ENCODE assay signal across 8 cellular contexts in the genomic region with DNA sequence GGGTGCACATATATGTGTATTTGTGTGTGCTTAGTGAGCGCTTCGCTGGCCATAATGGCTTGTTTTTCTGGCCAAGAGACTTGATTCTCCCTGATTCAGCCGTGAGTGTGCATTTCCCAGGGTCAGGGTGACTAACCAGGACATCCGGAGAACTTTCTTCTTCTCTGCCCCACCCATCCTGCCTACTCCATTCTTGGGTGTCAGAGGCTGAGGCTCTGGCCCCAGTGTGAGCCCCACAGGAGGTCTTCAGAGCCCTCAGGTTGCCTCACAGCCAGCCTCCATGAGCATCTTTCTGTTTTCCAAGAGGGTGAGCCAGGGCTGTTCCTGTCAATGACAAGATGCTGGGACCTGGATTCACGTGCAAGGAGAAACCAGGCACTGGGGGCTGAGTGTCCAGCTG. TPM values are rescaled to one million over a fixed set of nuclear protein-coding genes. Genes with fewer than 3 reads are reported as not detected.
DNase-seq lines count a peak whose midpoint lies in the region; ATAC-seq, FAIRE-seq and TF ChIP-seq lines count a peak whose summit lies in the region.
"Not testable (repeated sequence)": the region's sequence is repeated elsewhere in the genome, so short reads cannot be mapped to it uniquely, and the experiment has no call there.
"Had no signal": no experiment of that assay in that cellular context is flagged by ENCODE, and none has a peak within 500 bp of the region (broad histone marks: within the 10 kb centered on the region; RNA-seq: fewer than 3 reads in every experiment).

No MANE protein-coding gene starts in this region.

- not testable (repeated sequence) for H2BK5ac ChIP-seq in IMR-90 (ENCODE audit: low read depth, low read length, poor library complexity, severe bottlenecking)

- H3K79me1 ChIP-seq in IMR-90 (ENCODE audit: low read depth in 1 of 2, low read length in 2 of 2): not testable (repeated sequence)

- not testable (repeated sequence) for H3K9me3 ChIP-seq in IMR-90 (ENCODE audit: control insufficient read depth, insufficient read depth, low read length); PC-3 (ENCODE audit: low read length); K562 (replicated peaks; ENCODE audit: control insufficient read depth, insufficient read depth, low read depth, low read length)

- H2AFZ ChIP-seq in IMR-90 (replicated peaks; ENCODE audit: low read length, poor library complexity); K562 (ENCODE audit: low read depth, low read length): not testable (repeated sequence)
- H2AFZ ChIP-seq in PC-3 (ENCODE audit: low read length): peak overlapping the region; percentile 86

- not testable (repeated sequence) for H3K14ac ChIP-seq in IMR-90 (replicated peaks; ENCODE audit: low read depth, low read length)

- H3K9me1 ChIP-seq in IMR-90 (ENCODE audit: insufficient read depth, low read length); K562 (ENCODE audit: control insufficient read depth, insufficient read depth, low read length): not testable (repeated sequence)

- H3K36me3 ChIP-seq in IMR-90 (ENCODE audit: control insufficient read depth, insufficient read depth, low read length); PC-3 (ENCODE audit: low read depth, low read length); K562 (ENCODE audit: control insufficient read depth, insufficient read depth, low read length): not testable (repeated sequence)

- H3K4me2 ChIP-seq in IMR-90 (ENCODE audit: low read depth, low read length); K562 (ENCODE audit: insufficient read depth, low read length): not testable (repeated sequence)
- peak overlapping the region; percentile 68; the same call in 1 of the 2 replicates for H3K4me2 ChIP-seq in PC-3 (ENCODE audit: low read length)

- not testable (repeated sequence) for H4K5ac ChIP-seq in IMR-90 (ENCODE audit: low read depth, low read length)

- H2AK9ac ChIP-seq in IMR-90 (replicated peaks; ENCODE audit: low read depth, low read length, poor library complexity): not testable (repeated sequence)

- not testable (repeated sequence) for H2AK5ac ChIP-seq in IMR-90 (ENCODE audit: low read depth, low read length)

- H3K9ac ChIP-seq in IMR-90 (ENCODE audit: low read depth, low read length); K562 (ENCODE audit: insufficient read depth in 1 of 2, low read depth in 2 of 2, low read length in 2 of 2): not testable (repeated sequence)
- H3K9ac ChIP-seq in PC-3 (ENCODE audit: low read length): peak overlapping the region; percentile 54; the same call in 1 of the 2 replicates

- intact Hi-C loops in IMR-90 (cut with micrococcal nuclease); PC-3 (cut with micrococcal nuclease); K562 (cut with micrococcal nuclease): not testable (repeated sequence)

- not testable (repeated sequence) for H3K27me3 ChIP-seq in IMR-90 (ENCODE audit: control insufficient read depth, insufficient read depth, low read length); PC-3 (ENCODE audit: low read length); K562 (ENCODE audit: control insufficient read depth in 2 of 2, insufficient read depth in 2 of 2, low read length in 2 of 2)

- H2BK15ac ChIP-seq in IMR-90 (ENCODE audit: low read depth, low read length): not testable (repeated sequence)

- CTCF ChIA-PET in IMR-90 (lab: Yijun Ruan, JAX); PC-3 (lab: Charles Lee); K562 (lab: Yijun Ruan, JAX; ENCODE audit: low intra/inter-chr PET ratio): not testable (repeated sequence)

- WGBS in IMR-90 (ENCODE audit: extremely low coverage in 2 of 2, insufficient read length in 1 of 2), 2 experiments: no CpG with 5 or more reads among the region's 5 CpGs
- WGBS in K562 (ENCODE audit: insufficient coverage, low coverage, missing lambda C conversion rate): 0% methylated on average over 1 of the region's 5 CpGs

- H4K8ac ChIP-seq in IMR-90 (ENCODE audit: low read depth in 2 of 2, low read length in 2 of 2): not testable (repeated sequence)

- not testable (repeated sequence) for TF ChIP-seq EP300 in K562 (IDR thresholded peaks at IDR 0.05; ENCODE audit: low read length)

- not testable (repeated sequence) for H3K18ac ChIP-seq in IMR-90 (ENCODE audit: low read depth, low read length)

- H2BK120ac ChIP-seq in IMR-90 (ENCODE audit: low read depth, low read length): not testable (repeated sequence)

- not testable (repeated sequence) for FAIRE-seq in K562 (lab: Jason Lieb, UNC)

- H4K20me1 ChIP-seq in IMR-90 (ENCODE audit: insufficient read depth, low read length); PC-3 (ENCODE audit: low read length); K562 (replicated peaks; ENCODE audit: control insufficient read depth, insufficient read depth, low read length): not testable (repeated sequence)

- in situ Hi-C loops in IMR-90 (cut with MboI; ENCODE audit: low sequenced_read_pairs); K562 (cut with MboI): not testable (repeated sequence)

- not testable (repeated sequence) for H3K56ac ChIP-seq in IMR-90 (ENCODE audit: extremely low read depth, insufficient read depth, low read length)

- not testable (repeated sequence) for H3K4ac ChIP-seq in IMR-90 (ENCODE audit: low read depth, low read length)

- not testable (repeated sequence) for H3K9me2 ChIP-seq in PC-3 (replicated peaks; ENCODE audit: low read length)

- ATAC-seq in IMR-90 (ENCODE audit: low read depth) (peak; percentile 27; the same call in 1 of the 2 replicates), PC-3 (peak; percentile 95), K562 (peak; percentile 86)

- H2BK20ac ChIP-seq in IMR-90 (ENCODE audit: low read depth, low read length): not testable (repeated sequence)

- H3K4me1 ChIP-seq in IMR-90 (ENCODE audit: control insufficient read depth, insufficient read depth, low read length); PC-3 (ENCODE audit: insufficient read depth, low read length); K562 (replicated peaks in 1 of 2; ENCODE audit: control insufficient read depth in 2 of 2, insufficient read depth in 2 of 2, low read length in 2 of 2): not testable (repeated sequence)

- not testable (repeated sequence) for TF ChIP-seq RAD21 in IMR-90 (IDR thresholded peaks at IDR 0.05; ENCODE audit: low read length); K562 (CRISPR knock-in tag; conservative IDR thresholded peaks at IDR 0.05 in 1 of 2, IDR thresholded peaks at IDR 0.05 in 1 of 2)

- dilution Hi-C loops in IMR-90 (cut with HindIII; ENCODE audit: low sequenced_read_pairs, unreplicated experiment): not testable (repeated sequence)

- H3K27ac ChIP-seq in IMR-90 (ENCODE audit: insufficient read depth, low read length); K562 (ENCODE audit: extremely low read depth, low read depth, low read length): not testable (repeated sequence)
- H3K27ac ChIP-seq in PC-3 (ENCODE audit: low read length): peak overlapping the region; percentile 67

- H3K23ac ChIP-seq in IMR-90 (ENCODE audit: low read depth, low read length): not testable (repeated sequence)

- TF ChIP-seq POLR2A in IMR-90 (IDR thresholded peaks at IDR 0.05; ENCODE audit: low read depth, low read length); K562 (conservative IDR thresholded peaks at IDR 0.05): not testable (repeated sequence)

- not testable (repeated sequence) for TF ChIP-seq CTCF in IMR-90 (conservative IDR thresholded peaks at IDR 0.05; ENCODE audit: low read depth, low read length); PC-3 (conservative IDR thresholded peaks at IDR 0.05; ENCODE audit: low read depth, low read length); K562 (IDR thresholded peaks at IDR 0.05 in 2 of 3, conservative IDR thresholded peaks at IDR 0.05 in 1 of 3; ENCODE audit: insufficient read depth in 2 of 3, low read depth in 1 of 3, low read length in 3 of 3); fibroblast of pulmonary artery (IDR thresholded peaks at IDR 0.05; ENCODE audit: low read length, missing control alignments)

- not testable (repeated sequence) for H4K91ac ChIP-seq in IMR-90 (ENCODE audit: insufficient read depth, low read depth, low read length)

- POLR2A ChIA-PET in IMR-90 (lab: Charles Lee; ENCODE audit: unreplicated experiment); PC-3 (lab: Charles Lee; ENCODE audit: unreplicated experiment); K562 (lab: Yijun Ruan, JAX): not testable (repeated sequence)

- H3K4me3 ChIP-seq in IMR-90 (ENCODE audit: insufficient read depth, low read depth, low read length); PC-3 (ENCODE audit: low read length); K562; fibroblast of pulmonary artery (replicated peaks; ENCODE audit: low read depth, low read length): not testable (repeated sequence)

- BruUV-seq in IMR-90 (replicated peaks; lab: Mats Ljungman, UMichigan); PC-3 (replicated peaks; lab: Mats Ljungman, UMichigan); K562 (replicated peaks; lab: Mats Ljungman, UMichigan): not testable (repeated sequence)

- DNase-seq in EL (peak; percentile 20), PC-3 (peak; percentile 66), K562 (ENCODE audit: extremely low read depth in 1 of 4, low spot score in 3 of 4) (peak in 1 of 4 experiments; percentile 33), dermis blood vessel endothelial cell (peak; percentile 7), fibroblast of pulmonary artery (ENCODE audit: low read depth) (peak; percentile 7), renal cortical epithelial cell (ENCODE audit: low read depth) (peak; percentile 2)
- DNase-seq in IMR-90: not testable (repeated sequence)

- not testable (repeated sequence) for H3K79me2 ChIP-seq in PC-3 (ENCODE audit: low read length); K562 (ENCODE audit: control insufficient read depth, insufficient read depth, low read length)

- not testable (repeated sequence) for H3F3A ChIP-seq in PC-3 (ENCODE audit: low read length, unreplicated experiment)

RNA-seq across cellular contexts. Expression of a gene that starts 37.8 kb away (rescaled TPM):
- total RNA-seq in IMR-90 (2012; rRNA removed): 4.4 and 5.0 TPM in 2 replicates
- polyA plus RNA-seq in IMR-90 (2012; rRNA removed): 2.7 and 3.7 TPM in 2 replicates
- 0.70 and 0.77 TPM in 2 replicates for polyA plus RNA-seq in IMR-90 (2012; cell fraction: cytosol; rRNA removed)
- 0.48 and 3.0 TPM in 2 replicates for polyA plus RNA-seq in IMR-90 (2012; cell fraction: nucleus; rRNA removed; ENCODE audit: low replicate concordance)
- total RNA-seq in PC-3 (2014; rRNA removed): 19.6 and 21.8 TPM in 2 replicates
- total RNA-seq in K562 (2011; cell fraction: chromatin; rRNA removed; ENCODE audit: low replicate concordance): 2.8 and 12.3 TPM in 2 replicates
- 3.0 and 3.2 TPM in 2 replicates for total RNA-seq in K562 (2011; cell fraction: nucleolus; rRNA removed)
- 6.6 and 15.6 TPM in 2 replicates for total RNA-seq in K562 (2011; cell fraction: nucleoplasm; rRNA removed)
- total RNA-seq in K562 (2014; rRNA removed): 5.0 and 6.0 TPM in 2 replicates
- 14.6 and 18.1 TPM in 2 replicates for total RNA-seq in K562 (2014; rRNA removed; fragmentation: Illumina TruSeq; extraction: Trizol)
- 9.0 and 10.6 TPM in 2 replicates for total RNA-seq in K562 (2015; rRNA removed; fragmentation: Illumina TruSeq; extraction: Trizol)
- 5.8 and 8.5 TPM in 2 replicates for total RNA-seq in K562 (2021)
- polyA plus RNA-seq in K562 (2011; rRNA removed): 11.5 and 15.4 TPM in 2 replicates
- polyA plus RNA-seq in K562 (2011; cell fraction: cytosol; rRNA removed): 9.9 and 10.3 TPM in 2 replicates
- 8.9 and 16.9 TPM in 2 replicates for polyA plus RNA-seq in K562 (2011; cell fraction: nucleus; rRNA removed)
- 9.4 and 13.4 TPM in 2 replicates for polyA plus RNA-seq in K562 (2012)
- 11.1 and 15.7 TPM in 2 replicates for polyA plus RNA-seq in K562 (2014; fragmentation: Illumina TruSeq; extraction: Trizol)
- 10 to 100 TPM; 14.4 to 18.3 TPM for polyA plus RNA-seq in K562 (2014; fragmentation: Nextera tagmentation; extraction: Ambion mirVana)
- polyA plus RNA-seq in K562 (2014; rRNA removed): 10.7 and 16.9 TPM in 2 replicates
- 13.1 and 13.8 TPM in 2 replicates for polyA minus RNA-seq in K562 (2011; rRNA and poly(A)+ RNA removed)
- 5.2 and 7.8 TPM in 2 replicates for polyA minus RNA-seq in K562 (2011; cell fraction: cytosol; rRNA and poly(A)+ RNA removed)
- polyA minus RNA-seq in K562 (2011; cell fraction: nucleus; rRNA and poly(A)+ RNA removed): 8.1 and 17.0 TPM in 2 replicates
- total RNA-seq in dermis blood vessel endothelial cell: 1.4 and 2.2 TPM in 2 replicates
- total RNA-seq in renal cortical epithelial cell: 3.3 and 6.1 TPM in 2 replicates
- polyA plus RNA-seq: CD14-positive monocyte had no signal

Comparison
In these comparisons a context has a peak if more than half of its experiments do, and no peak if none do; other contexts are left out.
1. ATAC-seq: peak in every context shown above with its lines; median percentile 95 in PC-3; 86 in K562; 27 in IMR-90.